Comparison of ENCODE assay signal across 31 cellular contexts in genomic region chr5:101035425-101035824, GRCh38.
"Had no signal": no experiment of that assay in that cellular context is flagged by ENCODE, and none has a peak within 500 bp of the region (broad histone marks: within the 10 kb centered on the region; RNA-seq: fewer than 3 reads in every experiment).

No MANE protein-coding gene starts in this region.

- H3K27me3 Mint-ChIP-seq: progenitor cell of endocrine pancreas; stimulated activated memory B cell treated with anti-CD40 and anti-IgM and Interleukin-4, amounts not matched to agents 10 μg/mL and 1 μg/mL and 100 μg/mL, for 72 hours; stimulated activated naive CD8-positive, alpha-beta T cell treated with anti-CD3 and anti-CD28 coated beads, Interleukin-15, amount 100 ng/mL, for 72 hours; type B pancreatic cell had no signal

- H2AFZ ChIP-seq: neural progenitor cell, parathyroid adenoma had no signal

- H3K36me3 ChIP-seq: neural progenitor cell, ovary, spleen, suprapubic skin, tibial artery, transverse colon, upper lobe of right lung, uterus had no signal

- H3K9ac ChIP-seq: neural progenitor cell, parathyroid adenoma had no signal

- H3K27me3 ChIP-seq: neural progenitor cell, ovary, spleen, suprapubic skin, testis, tibial artery, transverse colon, upper lobe of right lung, uterus had no signal

- H3K27ac ChIP-seq: neural progenitor cell, ovary, parathyroid adenoma, psoas muscle, skin epidermis, spleen, suprapubic skin, testis, tibial artery, transverse colon, upper lobe of right lung, uterus had no signal

- H3K4me1 ChIP-seq: neural progenitor cell, parathyroid adenoma, psoas muscle, spleen, suprapubic skin, testis, tibial artery, transverse colon, upper lobe of right lung, uterus had no signal

- H3K79me2 ChIP-seq: parathyroid adenoma had no signal

- H3K4me3 Mint-ChIP-seq: natural killer cell; nephron; neural progenitor cell; stimulated activated memory B cell treated with anti-CD40 and anti-IgM and Interleukin-4, amounts not matched to agents 10 μg/mL and 1 μg/mL and 100 μg/mL, for 72 hours; stimulated activated naive CD8-positive, alpha-beta T cell treated with anti-CD3 and anti-CD28 coated beads, Interleukin-15, amount 100 ng/mL, for 72 hours; type B pancreatic cell had no signal

- H3K27ac Mint-ChIP-seq: natural killer cell; nephron; neural progenitor cell; progenitor cell of endocrine pancreas; stimulated activated memory B cell treated with anti-CD40 and anti-IgM and Interleukin-4, amounts not matched to agents 10 μg/mL and 1 μg/mL and 100 μg/mL, for 72 hours; stimulated activated naive CD8-positive, alpha-beta T cell treated with anti-CD3 and anti-CD28 coated beads, Interleukin-15, amount 100 ng/mL, for 72 hours; type B pancreatic cell had no signal

- H3K9me3 Mint-ChIP-seq: natural killer cell, nephron, type B pancreatic cell had no signal

- ATAC-seq: natural killer cell; psoas muscle; right cardiac atrium; sciatic nerve; stimulated activated memory B cell treated with anti-CD40 and anti-IgM and Interleukin-4, amounts not matched to agents 10 μg/mL and 1 μg/mL and 100 μg/mL, for 72 hours; stimulated activated naive CD8-positive, alpha-beta T cell treated with anti-CD3 and anti-CD28 coated beads, Interleukin-15, amount 100 ng/mL, for 72 hours; stimulated activated naive CD8-positive, alpha-beta T cell treated with anti-CD3 and anti-CD28 coated beads, Interleukin-15, Interleukin-2, amounts not matched to agents 100 U/mL and 50 U/mL, for 24 hours; upper lobe of right lung had no signal

- DNase-seq: natural killer cell; occipital lobe; ovary; posterior cingulate gyrus; psoas muscle; right cardiac atrium; spleen; stimulated activated CD4-positive, alpha-beta T cell treated with anti-CD3 and anti-CD28 coated beads, Interleukin-12 subunit alpha, Interleukin-12 subunit beta, amount 100 ng/mL, for 4 hours; stimulated activated CD4-positive, alpha-beta T cell treated with anti-CD3 and anti-CD28 coated beads, Interleukin-1b, Interleukin-23, amount 100 ng/mL, for 48 hours; stimulated activated CD4-positive, alpha-beta T cell treated with anti-CD3 and anti-CD28 coated beads, Interleukin-4, amount 100 ng/mL, for 1 hour; stimulated activated CD4-positive, alpha-beta T cell treated with anti-CD3 and anti-CD28 coated beads, Interleukin-4, amount 100 ng/mL, for 4 hours; stimulated activated CD8-positive, alpha-beta memory T cell treated with anti-CD3 and anti-CD28 coated beads, Interleukin-4, amount 100 ng/mL, for 48 hours; stimulated activated naive CD4-positive, alpha-beta T cell; stimulated activated naive CD8-positive, alpha-beta T cell treated with anti-CD3 and anti-CD28 coated beads, Interleukin-15, amount 100 ng/mL, for 72 hours; stimulated activated naive CD8-positive, alpha-beta T cell treated with anti-CD3 and anti-CD28 coated beads, Interleukin-15, Interleukin-2, amounts not matched to agents 100 U/mL and 50 U/mL, for 24 hours; substantia nigra; testis; tibial artery; transverse colon; upper lobe of right lung; uterus had no signal

- H3K4me3 ChIP-seq: neural progenitor cell, ovary, psoas muscle, skin epidermis, smooth muscle cell, spleen, suprapubic skin, testis, tibial artery, transverse colon, upper lobe of right lung, uterus had no signal

- H3K36me3 Mint-ChIP-seq: natural killer cell; neural progenitor cell; stimulated activated memory B cell treated with anti-CD40 and anti-IgM and Interleukin-4, amounts not matched to agents 10 μg/mL and 1 μg/mL and 100 μg/mL, for 72 hours; type B pancreatic cell had no signal

- H3K9me3 ChIP-seq: ovary, psoas muscle, spleen, suprapubic skin, testis, tibial artery, transverse colon, upper lobe of right lung, uterus had no signal

- H3K4me2 ChIP-seq: neural progenitor cell, smooth muscle cell had no signal

- H3K4me1 Mint-ChIP-seq: natural killer cell; nephron; neural progenitor cell; stimulated activated memory B cell treated with anti-CD40 and anti-IgM and Interleukin-4, amounts not matched to agents 10 μg/mL and 1 μg/mL and 100 μg/mL, for 72 hours; stimulated activated naive CD8-positive, alpha-beta T cell treated with anti-CD3 and anti-CD28 coated beads, Interleukin-15, amount 100 ng/mL, for 72 hours had no signal
